In genomic region chr21:41707231-41707988, GRCh38 we compare ENCODE assay signal across 13 cellular contexts. TPM values are rescaled to one million over a fixed set of nuclear protein-coding genes. Genes with fewer than 3 reads are reported as not detected.
DNase-seq lines count a peak whose midpoint lies in the region; ATAC-seq and TF ChIP-seq lines count a peak whose summit lies in the region.
"Had no signal": no experiment of that assay in that cellular context is flagged by ENCODE, and none has a peak within 500 bp of the region (broad histone marks: within the 10 kb centered on the region; RNA-seq: fewer than 3 reads in every experiment).

No MANE protein-coding gene starts in this region.

- ATAC-seq in HG03159 (IDR thresholded peaks at IDR 0.05; ENCODE audit: unreplicated experiment) = no peak
- no peak for ATAC-seq in HG03460 (IDR thresholded peaks at IDR 0.05; ENCODE audit: unreplicated experiment)

- H3K27me3 ChIP-seq in Loucy (ENCODE audit: insufficient read depth, low read length, poor library complexity, severe bottlenecking) (no peaks in the 10 kb centered on the region), mammary epithelial cell (ENCODE audit: insufficient read depth, low read length) (no peaks in the 10 kb centered on the region), mucosa of rectum (ENCODE audit: control insufficient read depth in 2 of 2, insufficient read depth in 2 of 2, low read length in 2 of 2) (peaks cover 0 to 2% of the 10 kb centered on the region in 2 donors), osteoblast (ENCODE audit: insufficient read depth, low read length) (peaks cover 34% of the 10 kb centered on the region)
- H3K27me3 ChIP-seq: tibial artery had no signal

- no peak for TF ChIP-seq CTCF in Loucy (conservative IDR thresholded peaks at IDR 0.05; ENCODE audit: low read length)
- TF ChIP-seq CTCF in mammary epithelial cell (conservative IDR thresholded peaks at IDR 0.05 in 1 of 2, IDR thresholded peaks at IDR 0.05 in 1 of 2; ENCODE audit: extremely low read depth in 1 of 2, insufficient read depth in 1 of 2, low read depth in 1 of 2, low read length in 2 of 2) = no peak
- no peak for TF ChIP-seq CTCF in osteoblast (IDR thresholded peaks at IDR 0.05; ENCODE audit: extremely low read depth, low read depth, low read length)

- H4K20me1 ChIP-seq in Loucy (ENCODE audit: insufficient read depth, low read length, poor library complexity, severe bottlenecking) (no peaks in the 10 kb centered on the region), mammary epithelial cell (ENCODE audit: insufficient read depth, low read length) (no peaks in the 10 kb centered on the region), osteoblast (ENCODE audit: insufficient read depth, low read length) (no peaks in the 10 kb centered on the region)

- H3K4me1 ChIP-seq in Loucy (ENCODE audit: insufficient read depth, low read length, poor library complexity, severe bottlenecking) (peaks cover 8% of the 10 kb centered on the region), mammary epithelial cell (ENCODE audit: insufficient read depth, low read length) (peaks cover 32% of the 10 kb centered on the region), mucosa of rectum (ENCODE audit: control insufficient read depth in 2 of 2, insufficient read depth in 2 of 2, low read length in 2 of 2) (peaks cover 39 to 71% of the 10 kb centered on the region in 2 donors), osteoblast (ENCODE audit: insufficient read depth, low read length) (no peaks in the 10 kb centered on the region)

- CTCF ChIA-PET in mammary epithelial cell (lab: Charles Lee; ENCODE audit: low non-redundant PET) = no interaction called here

- no peaks in the 10 kb centered on the region for H3F3A ChIP-seq in Loucy (ENCODE audit: low read depth)

- no peaks in the 10 kb centered on the region for H3K9me2 ChIP-seq in Loucy (replicated peaks; ENCODE audit: low read depth, low read length)

- intact Hi-C loops in mammary epithelial cell (cut with micrococcal nuclease) = no loop called here

- peak; percentile 28 for DNase-seq in Caki2 (ENCODE audit: low read depth)
- DNase-seq in mammary epithelial cell = peak; percentile 74
- DNase-seq in osteoblast (ENCODE audit: insufficient read length, low spot score, missing footprints) = no peak
- no peak for DNase-seq in T-helper 2 cell
- DNase-seq: activated CD4-positive, alpha-beta memory T cell treated with anti-CD3 and anti-CD28 coated beads, Interleukin-2, amount 10 ng/mL, durations not matched to agents 7 days and 5 days; NCI-H524 treated with DMSO at 0.1 percent for 48 hours; T-helper 1 cell; tibial artery had no signal

- 6% methylated on average over 6 of the region's 6 CpGs for WGBS in mammary epithelial cell (ENCODE audit: low coverage, missing lambda C conversion rate)

- H3K4me3 ChIP-seq in Loucy (ENCODE audit: low read length, poor library complexity, severe bottlenecking) = no peak overlapping the region
- H3K4me3 ChIP-seq in mammary epithelial cell (replicated peaks in 1 of 3; ENCODE audit: insufficient read depth in 1 of 3, low read depth in 2 of 3, low read length in 3 of 3) = no peak overlapping the region
- H3K4me3 ChIP-seq in mucosa of rectum (ENCODE audit: low read length in 2 of 2) = no peak overlapping the region
- H3K4me3 ChIP-seq in osteoblast (ENCODE audit: insufficient read depth, low read length) = no peak overlapping the region
- H3K4me3 ChIP-seq: lung, tibial artery had no signal

- H2AFZ ChIP-seq in Loucy (ENCODE audit: low read length) (peak overlapping the region; percentile 42), mammary epithelial cell (ENCODE audit: low read depth, low read length) (peak overlapping the region; percentile 78), osteoblast (ENCODE audit: low read length) (no peak overlapping the region)

- H3K9ac ChIP-seq in Loucy (ENCODE audit: low read depth, low read length, poor library complexity, severe bottlenecking) (no peak overlapping the region), mammary epithelial cell (ENCODE audit: insufficient read depth, low read length) (no peak overlapping the region), mucosa of rectum (ENCODE audit: low read depth in 1 of 2, low read length in 2 of 2) (peak overlapping the region; percentile 28 to 61)

- no peaks in the 10 kb centered on the region for H3K9me3 ChIP-seq in Loucy (ENCODE audit: insufficient read depth, low read depth, low read length)
- no peaks in the 10 kb centered on the region for H3K9me3 ChIP-seq in mammary epithelial cell (replicated peaks; ENCODE audit: insufficient read depth, low read length)
- H3K9me3 ChIP-seq in mucosa of rectum (ENCODE audit: control insufficient read depth in 2 of 2, low read length in 2 of 2) = no peaks in the 10 kb centered on the region
- no peaks in the 10 kb centered on the region for H3K9me3 ChIP-seq in osteoblast (ENCODE audit: low read depth, low read length)
- H3K9me3 ChIP-seq: tibial artery had no signal

- dilution Hi-C loops in mammary epithelial cell (cut with HindIII; ENCODE audit: low sequenced_read_pairs) = no loop called here

- in situ Hi-C loops in Caki2 (cut with HindIII; ENCODE audit: low pct_unique_long_range_greater_than_20kb, low sequenced_read_pairs) = no loop called here
- in situ Hi-C loops in mammary epithelial cell (cut with MboI; ENCODE audit: low sequenced_read_pairs in 2 of 2) = no loop called here

- no TSS peak for BruUV-seq in mammary epithelial cell (replicated peaks; lab: Mats Ljungman, UMichigan)

- no peaks in the 10 kb centered on the region for H3K79me2 ChIP-seq in Loucy (ENCODE audit: insufficient read depth, low read length)
- H3K79me2 ChIP-seq in mammary epithelial cell (ENCODE audit: insufficient read depth, low read length) = no peaks in the 10 kb centered on the region
- H3K79me2 ChIP-seq in osteoblast (ENCODE audit: insufficient read depth, low read length) = no peaks in the 10 kb centered on the region

- H3K27ac ChIP-seq in mammary epithelial cell (ENCODE audit: insufficient read depth, low read depth, low read length) (peak overlapping the region; percentile 14), mucosa of rectum (ENCODE audit: low read depth in 2 of 2, low read length in 2 of 2) (peak overlapping the region; percentile 81 to 90), osteoblast (ENCODE audit: low read depth, low read length) (no peak overlapping the region)
- H3K27ac ChIP-seq: tibial artery had no signal

- H3K4me2 ChIP-seq in Loucy (ENCODE audit: low read depth, low read length, poor library complexity, severe bottlenecking) (peak overlapping the region; percentile 2), mammary epithelial cell (ENCODE audit: insufficient read depth, low read depth, low read length) (peak overlapping the region; percentile 12), osteoblast (ENCODE audit: insufficient read depth, low read length) (no peak overlapping the region)

- H3K36me3 ChIP-seq in Loucy (ENCODE audit: insufficient read depth, low read length) = no peaks in the 10 kb centered on the region
- no peaks in the 10 kb centered on the region for H3K36me3 ChIP-seq in mammary epithelial cell (ENCODE audit: insufficient read depth, low read length)
- H3K36me3 ChIP-seq in mucosa of rectum (ENCODE audit: control insufficient read depth in 2 of 2, insufficient read depth in 2 of 2, low read length in 2 of 2) = no peaks in the 10 kb centered on the region
- no peaks in the 10 kb centered on the region for H3K36me3 ChIP-seq in osteoblast (ENCODE audit: insufficient read depth, low read length)
- H3K36me3 ChIP-seq: tibial artery had no signal

RNA-seq across cellular contexts. Expression of gene RIPK4, which starts 59.4 kb away (rescaled TPM):
- total RNA-seq in Caki2 (2014; rRNA removed; shearing (Covaris generic); ENCODE audit: low replicate concordance) = 41.2 and 42.2 TPM in 2 replicates
- 10 to 100 TPM; 50.1 to 83.9 TPM for total RNA-seq in mammary epithelial cell
- 21.0 TPM for polyA plus RNA-seq in mammary epithelial cell
- 36.0 TPM for polyA minus RNA-seq in mammary epithelial cell
- total RNA-seq in osteoblast = 0.29 and 2.2 TPM in 2 replicates
- total RNA-seq: activated CD4-positive, alpha-beta memory T cell treated with anti-CD3 and anti-CD28 coated beads, Interleukin-2, amount 10 ng/mL, durations not matched to agents 7 days and 5 days had no signal

Comparison
In these comparisons a context has a peak if more than half of its experiments do, and no peak if none do; other contexts are left out.
1. DNase-seq: peak in Caki2 (single experiment) and mammary epithelial cell (single experiment); none in osteoblast (single experiment) and T-helper 2 cell (0 of 5).
2. H3K9ac ChIP-seq: peak in mucosa of rectum (2 of 2); none in Loucy (single experiment) and mammary epithelial cell (single experiment).
3. RNA of gene RIPK4, which starts 59.4 kb away (total RNA-seq): 50.1 to 83.9 TPM in mammary epithelial cell and 41.2 to 42.2 TPM in Caki2; 0.29 to 2.2 TPM in osteoblast; every median in the first group is over 10 times any median in the second.